8 cellular contexts compared by ENCODE assay signal in genomic region chr19:7829561-7830271, GRCh38.
DNase-seq lines count a peak whose midpoint lies in the region; ATAC-seq and FAIRE-seq lines count a peak whose summit lies in the region.

Gene EVI5L, plus strand, starts transcription at chr19:7830218. Its CDS starts 16,325 bp downstream, at chr19:7846543.

- ATAC-seq in HG03442 (IDR thresholded peaks at IDR 0.05; ENCODE audit: unreplicated experiment) = peak; percentile 82

- FAIRE-seq in GM19239 (lab: Jason Lieb, UNC) (peak; percentile 99), colon (lab: Jason Lieb, UNC) (peak; percentile 95)

- peak; percentile 99 to 100 for DNase-seq in AML-193 (lab: John Stamatoyannopoulos, UW)
- peak; percentile 100 for DNase-seq in GM19239 (ENCODE audit: insufficient read length, low spot score)
- DNase-seq in NCI-H510A treated with DMSO at 0.1 percent for 48 hours (lab: John Stamatoyannopoulos, UW) = peak; percentile 99
- DNase-seq in activated CD4-positive, alpha-beta T cell treated with anti-CD3 and anti-CD28 coated beads for 4 hours = peak; percentile 99 to 100
- DNase-seq in kidney glomerular epithelial cell (lab: John Stamatoyannopoulos, UW) = peak; percentile 100
- peak; percentile 98 to 99 for DNase-seq in stimulated activated CD4-positive, alpha-beta T cell treated with anti-CD3 and anti-CD28 coated beads, Interleukin-15, amount 100 ng/mL, for 48 hours (ENCODE audit: low read depth in 2 of 2)

Comparison
In these comparisons a context has a peak if more than half of its experiments do, and no peak if none do; other contexts are left out.
1. Peak in every context shown above with its lines: DNase-seq and ATAC-seq.